ENCODE assay signal across 17 cellular contexts in the genomic region with DNA sequence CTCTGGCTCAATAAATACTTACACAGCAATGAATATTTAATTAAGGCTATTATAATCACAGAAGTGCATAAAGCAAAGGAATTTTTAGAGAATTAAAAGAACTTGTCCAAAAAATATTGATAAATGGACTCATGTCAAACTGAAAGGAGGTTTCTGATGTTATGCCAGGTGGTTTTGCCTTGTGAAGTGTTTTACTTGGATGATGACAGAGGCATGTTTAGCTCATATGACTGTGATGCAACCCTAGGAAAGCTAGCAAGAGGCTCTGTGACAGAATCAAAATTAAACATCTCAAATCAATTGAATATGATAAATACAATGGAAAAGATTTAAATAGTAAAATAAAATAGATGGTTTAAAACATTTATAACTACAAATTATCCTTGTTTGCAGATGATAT.
DNase-seq lines count a peak whose midpoint lies in the region; ATAC-seq and TF ChIP-seq lines count a peak whose summit lies in the region.
"Had no signal": no experiment of that assay in that cellular context is flagged by ENCODE, and none has a peak within 500 bp of the region (broad histone marks: within the 10 kb centered on the region; RNA-seq: fewer than 3 reads in every experiment).

No MANE protein-coding gene starts in this region.

- no peak overlapping the region for H3K27ac ChIP-seq in ACC112 (ENCODE audit: low read depth, low read length)
- no peak overlapping the region for H3K27ac ChIP-seq in HCT116 (ENCODE audit: low read depth, low read length)
- no peak overlapping the region for H3K27ac ChIP-seq in upper lobe of right lung
- H3K27ac ChIP-seq: lower lobe of right lung, thoracic aorta had no signal

- no TSS peak for BruUV-seq in HCT116 (replicated peaks; lab: Mats Ljungman, UMichigan)

- no peak overlapping the region for H3K4me3 Mint-ChIP-seq in activated CD4-positive, alpha-beta memory T cell treated with anti-CD3 and anti-CD28 coated beads for 36 hours
- H3K4me3 Mint-ChIP-seq: activated CD4-positive, alpha-beta T cell treated with anti-CD3 and anti-CD28 coated beads for 36 hours; natural killer cell treated with Interleukin-12 subunit alpha and Interleukin-12 subunit beta and Interleukin-15 and Interleukin-18, amount 100 ng/mL, for 72 hours had no signal

- peaks cover 23% of the 10 kb centered on the region for H3K4me1 Mint-ChIP-seq in activated CD4-positive, alpha-beta memory T cell treated with anti-CD3 and anti-CD28 coated beads for 36 hours (ENCODE audit: low read depth)

- H3K27me3 ChIP-seq in ACC112 (ENCODE audit: insufficient read depth, low read length) (no peaks in the 10 kb centered on the region), HCT116 (ENCODE audit: insufficient read depth, low read length) (no peaks in the 10 kb centered on the region), upper lobe of right lung (no peaks in the 10 kb centered on the region)

- H3K4me2 ChIP-seq in HCT116 (ENCODE audit: low read length) = no peak overlapping the region

- no peaks in the 10 kb centered on the region for H4K20me1 ChIP-seq in HCT116 (ENCODE audit: insufficient read depth)

- POLR2A ChIA-PET in HCT116 (lab: Charles Lee) = no interaction called here
- POLR2A ChIA-PET in activated CD4-positive, alpha-beta memory T cell treated with anti-CD3 and anti-CD28 coated beads for 36 hours (lab: Charles Lee) = no interaction called here

- ATAC-seq in HCT116 (no peak), upper lobe of right lung (no peak), HG03025 (IDR thresholded peaks at IDR 0.05; ENCODE audit: low FRiP score, unreplicated experiment) (no peak)
- ATAC-seq: activated CD4-positive, alpha-beta T cell treated with anti-CD3 and anti-CD28 coated beads for 36 hours; lower lobe of right lung; natural killer cell treated with Interleukin-12 subunit alpha and Interleukin-12 subunit beta and Interleukin-15 and Interleukin-18, amount 100 ng/mL, for 72 hours had no signal

- RAD21 ChIA-PET in HCT116 (lab: Charles Lee; ENCODE audit: low non-redundant PET in 1 of 2, low total read pairs in 2 of 2, uncharacterized antibody in 2 of 2, unreplicated experiment in 2 of 2) = no interaction called here

- H3K4me1 ChIP-seq in ACC112 (ENCODE audit: control insufficient read depth, insufficient read depth, low read length, unreplicated experiment) (peaks cover 7% of the 10 kb centered on the region), HCT116 (ENCODE audit: control insufficient read depth in 1 of 2, insufficient read depth in 2 of 2, low read length in 2 of 2) (peaks cover 6 to 14% of the 10 kb centered on the region in 2 experiments; a peak in 3 of 4 replicates), upper lobe of right lung (no peaks in the 10 kb centered on the region)
- H3K4me1 ChIP-seq: lower lobe of right lung had no signal

- no peak for TF ChIP-seq POLR2A in HCT116 (IDR thresholded peaks at IDR 0.05; ENCODE audit: borderline replicate concordance, extremely low read depth, insufficient read depth, insufficient read length)

- H3K9ac ChIP-seq in HCT116 (ENCODE audit: low read length) = no peak overlapping the region

- no peak overlapping the region for H3K27ac Mint-ChIP-seq in activated CD4-positive, alpha-beta memory T cell treated with anti-CD3 and anti-CD28 coated beads for 36 hours
- H3K27ac Mint-ChIP-seq: activated CD4-positive, alpha-beta T cell treated with anti-CD3 and anti-CD28 coated beads for 36 hours; natural killer cell treated with Interleukin-12 subunit alpha and Interleukin-12 subunit beta and Interleukin-15 and Interleukin-18, amount 100 ng/mL, for 72 hours had no signal

- 0 out of 2 replicates have a peak overlapping the region, but pooled peaks have one; percentile 40 for H3K4me3 ChIP-seq in ACC112 (ENCODE audit: low read depth, low read length)
- H3K4me3 ChIP-seq in HCT116 (replicated peaks in 1 of 2; ENCODE audit: low read depth in 1 of 2, low read length in 2 of 2) = no peak overlapping the region
- no peak overlapping the region for H3K4me3 ChIP-seq in upper lobe of right lung
- H3K4me3 ChIP-seq: lower lobe of right lung, thoracic aorta had no signal

- no peak for TF ChIP-seq CTCF in HCT116 (IDR thresholded peaks at IDR 0.05 in 2 of 3, conservative IDR thresholded peaks at IDR 0.05 in 1 of 3; ENCODE audit: borderline replicate concordance in 1 of 3, insufficient read depth in 1 of 3, low read depth in 2 of 3, low read length in 2 of 3)
- TF ChIP-seq CTCF in upper lobe of right lung (IDR thresholded peaks at IDR 0.05) = no peak

- no peaks in the 10 kb centered on the region for H3K9me3 Mint-ChIP-seq in activated CD4-positive, alpha-beta memory T cell treated with anti-CD3 and anti-CD28 coated beads for 36 hours
- H3K9me3 Mint-ChIP-seq: natural killer cell treated with Interleukin-12 subunit alpha and Interleukin-12 subunit beta and Interleukin-15 and Interleukin-18, amount 100 ng/mL, for 72 hours had no signal

- no peaks in the 10 kb centered on the region for H3K9me2 ChIP-seq in HCT116 (ENCODE audit: insufficient read depth)

- no peaks in the 10 kb centered on the region for H3K36me3 Mint-ChIP-seq in activated CD4-positive, alpha-beta memory T cell treated with anti-CD3 and anti-CD28 coated beads for 36 hours
- H3K36me3 Mint-ChIP-seq: natural killer cell treated with Interleukin-12 subunit alpha and Interleukin-12 subunit beta and Interleukin-15 and Interleukin-18, amount 100 ng/mL, for 72 hours had no signal

- H3K27me3 Mint-ChIP-seq in activated CD4-positive, alpha-beta memory T cell treated with anti-CD3 and anti-CD28 coated beads for 36 hours = no peaks in the 10 kb centered on the region
- H3K27me3 Mint-ChIP-seq: activated CD4-positive, alpha-beta T cell treated with anti-CD3 and anti-CD28 coated beads for 36 hours had no signal

- DNase-seq in HCT116 (ENCODE audit: low read depth, low spot score) = no peak
- peak; percentile 50 for DNase-seq in astrocyte of the hippocampus (ENCODE audit: low read depth, low spot score)
- DNase-seq in hepatic stellate cell (ENCODE audit: low spot score) = peak; percentile 24
- no peak for DNase-seq in upper lobe of right lung
- no peak for DNase-seq in activated effector memory CD4-positive, alpha-beta T cell treated with Interleukin-2 at 50 U/mL for 16 hours
- no peak for DNase-seq in activated CD4-positive, alpha-beta memory T cell treated with anti-CD3 and anti-CD28 coated beads for 36 hours
- DNase-seq: activated CD4-positive, alpha-beta T cell treated with anti-CD3 and anti-CD28 coated beads for 36 hours; AML-193; Calu3; cortex of kidney; lower lobe of right lung; NCI-H82; stimulated activated CD4-positive, alpha-beta T cell treated with anti-CD3 and anti-CD28 coated beads, Interleukin-2, amount 100 ng/mL, for 24 hours had no signal

- no peaks in the 10 kb centered on the region for H3K9me3 ChIP-seq in HCT116 (ENCODE audit: control insufficient read depth in 1 of 2, insufficient read depth in 1 of 2, low read depth in 1 of 2, low read length in 2 of 2)
- no peaks in the 10 kb centered on the region for H3K9me3 ChIP-seq in upper lobe of right lung
- H3K9me3 ChIP-seq: lower lobe of right lung, thoracic aorta had no signal

- CTCF ChIA-PET in HCT116 (lab: Charles Lee) = no interaction called here
- CTCF ChIA-PET in activated CD4-positive, alpha-beta memory T cell treated with anti-CD3 and anti-CD28 coated beads for 36 hours (lab: Charles Lee) = no interaction called here

- TF ChIP-seq RAD21 in HCT116 (IDR thresholded peaks at IDR 0.05; ENCODE audit: low read depth) = no peak

- intact Hi-C loops in HCT116 (cut with micrococcal nuclease) (loop anchor here (5.0 to 10.0 kb wide), 2 partner anchors 124 to 138 kb away; partner anchors contain the start of gene TMEM200A), upper lobe of right lung (cut with DNase I) (no loop called here)
- intact Hi-C loops in activated CD4-positive, alpha-beta memory T cell treated with anti-CD3 and anti-CD28 coated beads for 36 hours (cut with micrococcal nuclease) = loop anchor here (2.0 kb wide), 1 partner anchor 14 kb away; no protein-coding TSS in a partner anchor

- H2AFZ ChIP-seq in ACC112 (ENCODE audit: low read length, unreplicated experiment) = no peak overlapping the region
- peak overlapping the region; percentile 40 for H2AFZ ChIP-seq in HCT116 (ENCODE audit: low read depth, low read length, poor library complexity, severe bottlenecking)

- H3K36me3 ChIP-seq in ACC112 (ENCODE audit: insufficient read depth, low read length) (no peaks in the 10 kb centered on the region), HCT116 (ENCODE audit: control insufficient read depth in 1 of 2, insufficient read depth in 2 of 2, low read length in 2 of 2) (no peaks in the 10 kb centered on the region), upper lobe of right lung (no peaks in the 10 kb centered on the region)
- H3K36me3 ChIP-seq: lower lobe of right lung, thoracic aorta had no signal

- H3K79me2 ChIP-seq in ACC112 (ENCODE audit: control insufficient read depth, insufficient read depth, low read length, unreplicated experiment) = no peaks in the 10 kb centered on the region
- no peaks in the 10 kb centered on the region for H3K79me2 ChIP-seq in HCT116 (ENCODE audit: insufficient read depth, low read length)

TF ChIP-seq in HCT116, 20 proteins besides CTCF, POLR2A, EP300 and RAD21 (continues in another document):
- 0 out of 2 replicates have a peak, but pooled peaks have one; percentile 27 for TF ChIP-seq POLR2AphosphoS5 (IDR thresholded peaks at IDR 0.05; ENCODE audit: low read depth, low read length)
- TF ChIP-seq TCF7L2 (IDR thresholded peaks at IDR 0.05; ENCODE audit: borderline replicate concordance, extremely low read depth, insufficient read depth, insufficient read length) = no peak
- TF ChIP-seq CBX3 (IDR thresholded peaks at IDR 0.05; ENCODE audit: low read depth) = peak; percentile 62

Comparison
In these comparisons a context has a peak if more than half of its experiments do, and no peak if none do; other contexts are left out.
1. DNase-seq: peak in astrocyte of the hippocampus (single experiment) and hepatic stellate cell (single experiment); none in HCT116 (single experiment), upper lobe of right lung (single experiment), activated effector memory CD4-positive, alpha-beta T cell treated with Interleukin-2 at 50 U/mL for 16 hours (single experiment) and activated CD4-positive, alpha-beta memory T cell treated with anti-CD3 and anti-CD28 coated beads for 36 hours (single experiment).